1 cellular context compared by ENCODE assay signal in genomic region chr17:43900858-43901754, GRCh38.
TF ChIP-seq lines count a peak whose summit lies in the region.

No MANE protein-coding gene starts in this region.

TF ChIP-seq in liver, 16 proteins besides CTCF, POLR2A, EP300 and RAD21 (continued from another document):
- TF ChIP-seq FOXA1 (IDR thresholded peaks at IDR 0.05) = no peak
- no peak for TF ChIP-seq YY1 (IDR thresholded peaks at IDR 0.05)
- TF ChIP-seq EGR1 (IDR thresholded peaks at IDR 0.05; ENCODE audit: low read depth in 2 of 2) = no peak
- no peak for TF ChIP-seq NR2F2 (IDR thresholded peaks at IDR 0.05)
- TF ChIP-seq MAX (IDR thresholded peaks at IDR 0.05) = no peak
- no peak for TF ChIP-seq RXRA (IDR thresholded peaks at IDR 0.05)
